In the genomic region with DNA sequence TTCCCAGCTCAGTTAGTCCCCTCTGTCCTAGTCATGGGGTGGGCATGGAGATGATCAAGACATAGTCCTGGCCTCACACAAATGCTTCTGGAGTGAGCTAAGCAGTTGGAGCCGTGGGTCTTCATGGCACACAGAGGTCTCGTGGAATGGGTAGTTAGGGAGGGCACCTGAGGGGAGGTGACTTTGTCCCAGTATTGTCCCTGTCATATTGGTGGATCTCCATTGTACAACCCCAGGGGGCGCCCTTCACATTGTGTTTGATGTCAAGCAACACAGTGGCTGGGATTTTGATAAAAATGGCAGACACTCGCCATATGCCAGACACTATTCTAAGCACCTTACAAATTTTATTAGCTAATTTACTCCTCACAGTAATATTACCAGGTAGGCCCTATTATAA, we compare ENCODE assay signal across 1 cellular context.
TF ChIP-seq lines count a peak whose summit lies in the region.

No MANE protein-coding gene starts in this region.

TF ChIP-seq in H1, 55 proteins besides CTCF, POLR2A, EP300 and RAD21 (continued from another document):
- TF ChIP-seq, protein P1, sequence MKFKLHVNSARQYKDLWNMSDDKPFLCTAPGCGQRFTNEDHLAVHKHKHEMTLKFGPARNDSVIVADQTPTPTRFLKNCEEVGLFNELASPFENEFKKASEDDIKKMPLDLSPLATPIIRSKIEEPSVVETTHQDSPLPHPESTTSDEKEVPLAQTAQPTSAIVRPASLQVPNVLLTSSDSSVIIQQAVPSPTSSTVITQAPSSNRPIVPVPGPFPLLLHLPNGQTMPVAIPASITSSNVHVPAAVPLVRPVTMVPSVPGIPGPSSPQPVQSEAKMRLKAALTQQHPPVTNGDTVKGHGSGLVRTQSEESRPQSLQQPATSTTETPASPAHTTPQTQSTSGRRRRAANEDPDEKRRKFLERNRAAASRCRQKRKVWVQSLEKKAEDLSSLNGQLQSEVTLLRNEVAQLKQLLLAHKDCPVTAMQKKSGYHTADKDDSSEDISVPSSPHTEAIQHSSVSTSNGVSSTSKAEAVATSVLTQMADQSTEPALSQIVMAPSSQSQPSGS (IDR thresholded peaks at IDR 0.05; ENCODE audit: low read length): no peak
- TF ChIP-seq CBX5 (IDR thresholded peaks at IDR 0.05; ENCODE audit: low read depth, low read length) (no peak), TEAD4 (IDR thresholded peaks at IDR 0.05; ENCODE audit: low read depth, low read length) (no peak), HDAC6 (IDR thresholded peaks at IDR 0.05; ENCODE audit: low read depth, low read length) (no peak)
